ENCODE assay signal across 1 cellular context in the genomic region with DNA sequence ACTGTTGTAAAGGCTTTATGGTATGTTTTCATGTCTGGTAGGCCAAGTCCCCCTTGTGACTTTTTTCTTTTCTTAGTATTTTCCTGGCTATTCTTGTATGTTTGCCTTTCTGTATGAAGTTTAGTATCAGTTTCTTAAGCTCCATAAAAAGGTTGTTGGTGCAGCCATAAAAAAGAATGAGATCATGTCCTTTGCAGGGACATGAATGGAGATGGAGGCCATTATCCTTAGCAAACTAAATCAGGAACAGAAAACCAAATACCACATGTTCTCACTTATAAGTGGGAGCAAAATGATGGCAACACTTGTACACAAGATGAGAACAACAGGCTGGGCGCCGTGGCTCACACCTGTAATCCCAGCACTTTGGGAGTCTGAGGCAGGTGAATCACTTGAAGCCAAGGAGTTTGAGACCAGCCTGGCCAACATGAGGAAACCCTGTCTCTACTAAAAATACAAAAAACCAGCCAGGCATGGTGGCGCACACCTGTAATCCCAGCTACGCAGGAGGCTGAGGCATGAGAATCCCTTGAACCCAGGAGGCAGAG. TPM values are rescaled to one million over a fixed set of nuclear protein-coding genes. Genes with fewer than 3 reads are reported as not detected.
"Had no signal": no experiment of that assay in that cellular context is flagged by ENCODE, and none has a peak within 500 bp of the region (broad histone marks: within the 10 kb centered on the region; RNA-seq: fewer than 3 reads in every experiment).

No MANE protein-coding gene starts in this region.

RNA-seq across cellular contexts. Expression of gene IGF2BP2, which starts 13.7 kb away (rescaled TPM):
- polyA plus RNA-seq: IgD-negative memory B cell had no signal
